8 cellular contexts compared by ENCODE assay signal in the genomic region with DNA sequence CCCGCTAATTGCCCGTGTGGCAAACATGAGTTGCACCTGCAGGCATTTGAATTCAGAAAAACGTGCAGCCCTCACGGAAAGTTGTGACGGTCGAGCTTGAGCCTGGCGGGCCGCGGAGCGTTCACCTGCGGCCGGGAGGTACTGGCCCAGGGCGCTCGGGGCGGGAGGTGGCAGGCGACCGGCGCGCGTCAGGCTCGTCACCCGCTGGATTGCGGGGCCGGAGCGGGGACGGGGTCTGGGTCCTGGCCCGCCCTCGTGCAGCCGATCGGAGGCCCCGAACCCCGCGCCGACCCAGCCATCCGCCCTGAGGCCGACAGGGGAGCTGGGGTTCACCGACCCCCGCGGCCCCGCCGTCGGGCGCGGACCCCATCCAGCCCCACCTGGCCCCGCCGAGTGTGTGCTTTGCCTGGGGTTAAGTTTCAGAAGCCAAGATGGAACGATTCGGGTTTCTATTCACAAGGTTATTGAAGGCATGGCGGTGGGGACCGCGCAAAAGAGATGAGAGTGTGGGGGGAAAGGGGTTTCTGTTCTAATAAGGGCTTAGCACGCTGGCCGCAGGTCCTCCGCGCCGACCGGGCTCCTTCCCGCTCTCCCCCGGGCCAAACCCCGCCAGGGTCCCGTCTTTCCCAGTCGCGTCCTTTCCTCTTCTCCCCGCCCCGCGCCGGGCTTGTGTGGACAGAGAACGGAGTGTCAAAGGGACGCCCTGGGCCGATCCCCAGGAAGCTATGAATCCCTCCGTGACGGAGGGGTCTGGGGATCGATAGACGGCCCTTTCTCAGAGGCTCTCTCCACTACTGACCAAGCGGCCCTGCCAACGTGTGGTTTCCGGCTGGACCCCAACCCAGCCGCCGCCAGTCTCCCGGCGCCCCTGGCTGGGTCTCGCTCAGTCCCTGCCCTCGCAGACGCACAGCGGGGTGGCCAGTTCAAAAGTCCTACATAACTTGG. TPM values are rescaled to one million over a fixed set of nuclear protein-coding genes. Genes with fewer than 3 reads are reported as not detected.
DNase-seq lines count a peak whose midpoint lies in the region; ATAC-seq, FAIRE-seq and TF ChIP-seq lines count a peak whose summit lies in the region.

No MANE protein-coding gene starts in this region.

- peak overlapping the region; percentile 35 for H3K9ac ChIP-seq in endothelial cell of umbilical vein (replicated peaks; ENCODE audit: extremely low read depth, insufficient read depth, low read length)
- peak overlapping the region; percentile 48 for H3K9ac ChIP-seq in mucosa of stomach (ENCODE audit: low read length)

- dilution Hi-C loops in endothelial cell of umbilical vein (cut with MboI; ENCODE audit: extremely low pct_ligation_motif_present, low sequenced_read_pairs), result no loop called here

- H3K27ac ChIP-seq in endothelial cell of umbilical vein (ENCODE audit: insufficient read depth, low read depth, low read length) (no peak overlapping the region), tibial artery (peak overlapping the region; percentile 99)

- no peak for ATAC-seq in HG02884 (IDR thresholded peaks at IDR 0.05; ENCODE audit: unreplicated experiment)

- intact Hi-C loops in endothelial cell of umbilical vein (cut with micrococcal nuclease), result loop anchor here (2.0 to 5.0 kb wide), 6 partner anchors 135 to 876 kb away; no protein-coding TSS in a partner anchor
- intact Hi-C loops in tibial artery (cut with DNase I; ENCODE audit: low total_unique reads), result loop anchor here (5.0 to 10.0 kb wide), 2 partner anchors 153 to 306 kb away; no protein-coding TSS in a partner anchor

- peak; percentile 40 for FAIRE-seq in endothelial cell of umbilical vein (lab: Jason Lieb, UNC)

- H3K4me3 ChIP-seq in endothelial cell of umbilical vein (replicated peaks in 1 of 3; ENCODE audit: insufficient read depth in 1 of 3, low read depth in 1 of 3, low read length in 3 of 3), result peak overlapping the region; percentile 21 to 71 (median 70)
- H3K4me3 ChIP-seq in mucosa of stomach (ENCODE audit: low read length), result peak overlapping the region; percentile 26
- peak overlapping the region; percentile 89 to 95 for H3K4me3 ChIP-seq in tibial artery

- H3K27me3 ChIP-seq in endothelial cell of umbilical vein (ENCODE audit: control insufficient read depth in 2 of 2, insufficient read depth in 2 of 2, low read length in 2 of 2) (peaks cover 63 to 68% of the 10 kb centered on the region in 2 experiments), mucosa of stomach (ENCODE audit: control insufficient read depth, insufficient read depth, low read length) (peaks cover 71% of the 10 kb centered on the region), tibial artery (no peaks in the 10 kb centered on the region)

- peaks cover 25% of the 10 kb centered on the region for H3K4me1 ChIP-seq in endothelial cell of umbilical vein (ENCODE audit: control insufficient read depth, extremely low read depth, insufficient read depth, low read length)
- peaks cover 36% of the 10 kb centered on the region for H3K4me1 ChIP-seq in mucosa of stomach (ENCODE audit: control insufficient read depth, insufficient read depth, low read length)
- peaks cover 0 to 27% (median 5%) of the 10 kb centered on the region in 4 donors for H3K4me1 ChIP-seq in tibial artery

- no peaks in the 10 kb centered on the region for H3K9me1 ChIP-seq in endothelial cell of umbilical vein (replicated peaks; ENCODE audit: control insufficient read depth, extremely low read depth, insufficient read depth, low read length)

- no TSS peak for BruUV-seq in endothelial cell of umbilical vein (replicated peaks; lab: Mats Ljungman, UMichigan)

- no peak for TF ChIP-seq POLR2A in endothelial cell of umbilical vein (IDR thresholded peaks at IDR 0.05; ENCODE audit: low read depth, low read length)

- H2AFZ ChIP-seq in endothelial cell of umbilical vein (ENCODE audit: low read depth, low read length), result peak overlapping the region; percentile 43

- H3K4me2 ChIP-seq in endothelial cell of umbilical vein (ENCODE audit: insufficient read depth, low read length), result peak overlapping the region; percentile 87

- H3K79me2 ChIP-seq in endothelial cell of umbilical vein (ENCODE audit: control insufficient read depth, insufficient read depth, low read length), result no peaks in the 10 kb centered on the region

- H4K20me1 ChIP-seq in endothelial cell of umbilical vein (replicated peaks; ENCODE audit: control insufficient read depth, extremely low read depth, insufficient read depth, low read length), result no peaks in the 10 kb centered on the region

- CTCF ChIA-PET in endothelial cell of umbilical vein (lab: Charles Lee), result interaction anchor here (10.2 kb wide), 1 partner anchor 435 kb away, joined by 439 read pairs; no protein-coding TSS in a partner anchor

- no peaks in the 10 kb centered on the region for H3K36me3 ChIP-seq in endothelial cell of umbilical vein (ENCODE audit: control insufficient read depth in 2 of 2, extremely low read depth in 1 of 2, insufficient read depth in 2 of 2, low read length in 2 of 2)
- no peaks in the 10 kb centered on the region for H3K36me3 ChIP-seq in mucosa of stomach (ENCODE audit: control insufficient read depth, insufficient read depth, low read length)
- no peaks in the 10 kb centered on the region for H3K36me3 ChIP-seq in tibial artery

- no peaks in the 10 kb centered on the region for H3K9me3 ChIP-seq in endothelial cell of umbilical vein (replicated peaks; ENCODE audit: control insufficient read depth, insufficient read depth, low read length)
- no peaks in the 10 kb centered on the region for H3K9me3 ChIP-seq in mucosa of stomach (ENCODE audit: control insufficient read depth, low read length)
- no peaks in the 10 kb centered on the region for H3K9me3 ChIP-seq in tibial artery

- TF ChIP-seq CTCF in endothelial cell of umbilical vein (IDR thresholded peaks at IDR 0.05; ENCODE audit: extremely low read depth in 1 of 2, insufficient read depth in 1 of 2, low read depth in 1 of 2, low read length in 2 of 2) (no peak), tibial artery (IDR thresholded peaks at IDR 0.05) (no peak)

- POLR2A ChIA-PET in endothelial cell of umbilical vein (lab: Charles Lee), result no interaction called here

- peak; percentile 63 for DNase-seq in D341Med (ENCODE audit: low spot score)
- peak; percentile 57 for DNase-seq in M059J (ENCODE audit: low read depth)
- DNase-seq in activated CD4-positive, alpha-beta T cell treated with anti-CD3 and anti-CD28 coated beads, Interleukin-2, amount 50 U/mL, for 1 hour, result peak; percentile 36
- no peak for DNase-seq in endothelial cell of umbilical vein (ENCODE audit: low read depth, low spot score)
- DNase-seq in tibial artery, result peak; percentile 53 to 80
- no peak for DNase-seq in RKO (ENCODE audit: low spot score)

TF ChIP-seq in endothelial cell of umbilical vein, 7 proteins besides CTCF, POLR2A, EP300 and RAD21:
- no peak for TF ChIP-seq JUN (IDR thresholded peaks at IDR 0.05; ENCODE audit: borderline replicate concordance, insufficient read depth, insufficient read length, low read depth)
- peak; percentile 81 for TF ChIP-seq EZH2 (IDR thresholded peaks at IDR 0.05; ENCODE audit: borderline replicate concordance, low read depth, low read length, severe bottlenecking)

RNA-seq across cellular contexts. Expression of gene HEY2, which starts 1.6 kb away (rescaled TPM):
- not detected in 2 replicates for total RNA-seq in M059J (2014; rRNA removed; shearing (Covaris generic))
- not detected in 2 replicates for total RNA-seq in endothelial cell of umbilical vein
- 0.03 and 0.07 TPM in 2 replicates for polyA plus RNA-seq in endothelial cell of umbilical vein
- 0.03 TPM in 2 replicates for polyA plus RNA-seq in endothelial cell of umbilical vein (2011; cell fraction: cytosol; rRNA removed)
- polyA plus RNA-seq in endothelial cell of umbilical vein (2011; cell fraction: nucleus; rRNA removed), result 0.10 and 0.26 TPM in 2 replicates
- polyA plus RNA-seq in endothelial cell of umbilical vein (2012), result 0.74 and 0.92 TPM in 2 replicates
- not detected in 2 replicates for polyA minus RNA-seq in endothelial cell of umbilical vein
- polyA minus RNA-seq in endothelial cell of umbilical vein (2011; cell fraction: cytosol; rRNA and poly(A)+ RNA removed), result not detected
- polyA minus RNA-seq in endothelial cell of umbilical vein (2011; cell fraction: nucleus; rRNA and poly(A)+ RNA removed), result not detected in 2 replicates

RNA-seq across cellular contexts. Expression of gene NCOA7, which starts 42.9 kb away (rescaled TPM):
- total RNA-seq in M059J (2014; rRNA removed; shearing (Covaris generic)), result 39.6 and 43.9 TPM in 2 replicates
- 58.2 and 71.2 TPM in 2 replicates for total RNA-seq in endothelial cell of umbilical vein
- polyA plus RNA-seq in endothelial cell of umbilical vein, result 20.3 and 27.7 TPM in 2 replicates
- 25.3 and 29.9 TPM in 2 replicates for polyA plus RNA-seq in endothelial cell of umbilical vein (2011; cell fraction: cytosol; rRNA removed)
- polyA plus RNA-seq in endothelial cell of umbilical vein (2011; cell fraction: nucleus; rRNA removed), result 57.9 and 62.1 TPM in 2 replicates
- polyA plus RNA-seq in endothelial cell of umbilical vein (2012), result 39.7 and 40.1 TPM in 2 replicates
- 111 and 159 TPM in 2 replicates for polyA minus RNA-seq in endothelial cell of umbilical vein
- polyA minus RNA-seq in endothelial cell of umbilical vein (2011; cell fraction: cytosol; rRNA and poly(A)+ RNA removed), result 52.8 TPM
- polyA minus RNA-seq in endothelial cell of umbilical vein (2011; cell fraction: nucleus; rRNA and poly(A)+ RNA removed), result 62.9 and 65.0 TPM in 2 replicates

Comparison
In these comparisons a context has a peak if more than half of its experiments do, and no peak if none do; other contexts are left out.
1. DNase-seq: peak in D341Med (single experiment), M059J (single experiment), activated CD4-positive, alpha-beta T cell treated with anti-CD3 and anti-CD28 coated beads, Interleukin-2, amount 50 U/mL, for 1 hour (single experiment) and tibial artery (2 of 2); none in endothelial cell of umbilical vein (single experiment) and RKO (single experiment).
2. H3K4me3 ChIP-seq: peak in every context shown above with its lines; median percentile 92 in tibial artery; 70 in endothelial cell of umbilical vein; 26 in mucosa of stomach.